ENCODE assay signal across 25 cellular contexts in genomic region chr19:40933025-40933424, GRCh38. TPM values are rescaled to one million over a fixed set of nuclear protein-coding genes. Genes with fewer than 3 reads are reported as not detected.
A peak's percentile ranks its signal among the peaks of the same experiment; 100 is the strongest.
DNase-seq lines count a peak whose midpoint lies in the region; ATAC-seq, FAIRE-seq and TF ChIP-seq lines count a peak whose summit lies in the region.
"Had no signal": no experiment of that assay in that cellular context is flagged by ENCODE, and none has a peak within 500 bp of the region (broad histone marks: within the 10 kb centered on the region; RNA-seq: fewer than 3 reads in every experiment).

No MANE protein-coding gene starts in this region.

- H2BK5ac ChIP-seq in mesendoderm (ENCODE audit: low read length) = no peak overlapping the region

- FAIRE-seq in endothelial cell of umbilical vein (lab: Jason Lieb, UNC) = peak; percentile 21
- FAIRE-seq in GM12892 (lab: Jason Lieb, UNC) = no peak
- FAIRE-seq: endometrium, HTR-8/SVneo had no signal

- H3K4me3 ChIP-seq in OCI-LY7 (ENCODE audit: low read depth, low read length, poor library complexity, severe bottlenecking) (no peak overlapping the region), endothelial cell of umbilical vein (replicated peaks in 1 of 3; ENCODE audit: insufficient read depth in 1 of 3, low read depth in 1 of 3, low read length in 3 of 3) (no peak overlapping the region), mesendoderm (ENCODE audit: low read length) (no peak overlapping the region), psoas muscle (no peak overlapping the region)
- H3K4me3 ChIP-seq: gastroesophageal sphincter, Peyer's patch, tibial nerve had no signal

- no CpG with 5 or more reads among the region's 5 CpGs for WGBS in mesendoderm (ENCODE audit: extremely low coverage, insufficient coverage, low lambda C conversion rate)
- WGBS in psoas muscle, 3 donors = 42 to 44% (median 43%) methylated on average over 5 of the region's 5 CpGs

- CTCF ChIA-PET in OCI-LY7 (lab: Charles Lee; ENCODE audit: unreplicated experiment) (no interaction called here), endothelial cell of umbilical vein (lab: Charles Lee) (interaction anchor here (1.0 to 1.6 kb wide), 6 partner anchors 9 to 1140 kb away, joined by 3 to 7 read pairs (median 4); no protein-coding TSS in a partner anchor)

- H3K27me3 ChIP-seq in endothelial cell of umbilical vein (ENCODE audit: control insufficient read depth in 2 of 2, insufficient read depth in 2 of 2, low read length in 2 of 2) = peaks cover 5 to 8% of the 10 kb centered on the region in 2 experiments
- no peaks in the 10 kb centered on the region for H3K27me3 ChIP-seq in mesendoderm (ENCODE audit: insufficient read depth, low read length, poor library complexity)
- peaks cover 0 to 10% (median 3%) of the 10 kb centered on the region in 3 donors for H3K27me3 ChIP-seq in psoas muscle (ENCODE audit: insufficient read depth in 3 of 3, low read length in 2 of 3)
- H3K27me3 ChIP-seq: Peyer's patch, tibial nerve had no signal

- H4K8ac ChIP-seq in mesendoderm (ENCODE audit: low read depth, low read length) = no peak overlapping the region

- no peak overlapping the region for H2BK120ac ChIP-seq in mesendoderm (ENCODE audit: low read depth, low read length)

- H3K79me1 ChIP-seq in mesendoderm (ENCODE audit: low read length) = no peaks in the 10 kb centered on the region

- H3K4me1 ChIP-seq in OCI-LY7 (ENCODE audit: insufficient read depth, low read length, poor library complexity, severe bottlenecking) (no peaks in the 10 kb centered on the region), endothelial cell of umbilical vein (ENCODE audit: control insufficient read depth, extremely low read depth, insufficient read depth, low read length) (no peaks in the 10 kb centered on the region), mesendoderm (ENCODE audit: control insufficient read depth, low read depth, low read length) (no peaks in the 10 kb centered on the region), psoas muscle (no peaks in the 10 kb centered on the region)
- H3K4me1 ChIP-seq: gastroesophageal sphincter, Peyer's patch, tibial nerve had no signal

- no peak overlapping the region for H2BK15ac ChIP-seq in mesendoderm (replicated peaks; ENCODE audit: low read depth)

- H3K79me2 ChIP-seq in OCI-LY7 (ENCODE audit: insufficient read depth, low read depth, low read length) (no peaks in the 10 kb centered on the region), endothelial cell of umbilical vein (ENCODE audit: control insufficient read depth, insufficient read depth, low read length) (no peaks in the 10 kb centered on the region), mesendoderm (ENCODE audit: control insufficient read depth, insufficient read depth, low read length) (no peaks in the 10 kb centered on the region)

- H3K18ac ChIP-seq in mesendoderm (ENCODE audit: low read length) = no peak overlapping the region

- no peaks in the 10 kb centered on the region for H3K36me3 ChIP-seq in OCI-LY7 (ENCODE audit: insufficient read depth, low read length)
- no peaks in the 10 kb centered on the region for H3K36me3 ChIP-seq in endothelial cell of umbilical vein (ENCODE audit: control insufficient read depth in 2 of 2, extremely low read depth in 1 of 2, insufficient read depth in 2 of 2, low read length in 2 of 2)
- no peaks in the 10 kb centered on the region for H3K36me3 ChIP-seq in mesendoderm (ENCODE audit: control insufficient read depth, insufficient read depth, low read length)
- H3K36me3 ChIP-seq in psoas muscle (ENCODE audit: insufficient read depth in 1 of 2, low read depth in 1 of 2) = no peaks in the 10 kb centered on the region
- H3K36me3 ChIP-seq: gastroesophageal sphincter, Peyer's patch, tibial nerve had no signal

- H3K4ac ChIP-seq in mesendoderm (ENCODE audit: low read depth, low read length) = no peak overlapping the region

- H2AFZ ChIP-seq in OCI-LY7 (ENCODE audit: low read length) = no peak overlapping the region
- H2AFZ ChIP-seq in endothelial cell of umbilical vein (ENCODE audit: low read depth, low read length) = no peak overlapping the region

- intact Hi-C loops in OCI-LY7 (cut with micrococcal nuclease; ENCODE audit: unreplicated experiment) (no loop called here), endothelial cell of umbilical vein (cut with micrococcal nuclease) (no loop called here), psoas muscle (cut with DNase I) (no loop called here)

- no peak overlapping the region for H3K56ac ChIP-seq in mesendoderm (ENCODE audit: low read length)

- no peaks in the 10 kb centered on the region for H3K9me1 ChIP-seq in endothelial cell of umbilical vein (replicated peaks; ENCODE audit: control insufficient read depth, extremely low read depth, insufficient read depth, low read length)

- no peaks in the 10 kb centered on the region for H3K9me2 ChIP-seq in OCI-LY7 (ENCODE audit: insufficient read depth, low read length)

- H4K5ac ChIP-seq in mesendoderm (ENCODE audit: low read length) = no peak overlapping the region

- ATAC-seq in psoas muscle = no peak
- ATAC-seq: activated T-helper 17 cell treated with anti-CD3 and anti-CD28 coated beads, Interleukin-2, amount 50 U/mL, for 72 hours; gastroesophageal sphincter; stimulated activated memory B cell treated with anti-CD40 and anti-IgM and Interleukin-4, amounts not matched to agents 10 μg/mL and 1 μg/mL and 100 μg/mL, for 72 hours had no signal

- DNase-seq in H4 (ENCODE audit: low spot score) = peak; percentile 46
- DNase-seq in OCI-LY7 (ENCODE audit: low spot score) = no peak
- no peak for DNase-seq in endothelial cell of umbilical vein (ENCODE audit: low read depth, low spot score)
- DNase-seq in mesendoderm = peak; percentile 83
- no peak for DNase-seq in psoas muscle
- DNase-seq in NCI-H2029 treated with DMSO at 0.1 percent for 48 hours (lab: John Stamatoyannopoulos, UW) = no peak
- DNase-seq in GM12892 (ENCODE audit: insufficient read length) = no peak
- DNase-seq in medulla oblongata (ENCODE audit: extremely low spot score) = no peak
- DNase-seq: activated CD8-positive, alpha-beta memory T cell treated with anti-CD3 and anti-CD28 coated beads for 24 hours; amniotic stem cell; NCI-H2029; NCI-H526 treated with DMSO at 0.1 percent for 48 hours; Peyer's patch; stimulated activated CD4-positive, alpha-beta T cell treated with anti-CD3 and anti-CD28 coated beads, Interleukin-12 subunit alpha, Interleukin-12 subunit beta, amount 100 ng/mL, for 4 hours; SW 1271 had no signal

- POLR2A ChIA-PET in OCI-LY7 (lab: Charles Lee) = no interaction called here
- POLR2A ChIA-PET in endothelial cell of umbilical vein (lab: Charles Lee) = no interaction called here

- no peaks in the 10 kb centered on the region for H3K9me3 ChIP-seq in OCI-LY7 (ENCODE audit: low read length)
- no peaks in the 10 kb centered on the region for H3K9me3 ChIP-seq in endothelial cell of umbilical vein (replicated peaks; ENCODE audit: control insufficient read depth, insufficient read depth, low read length)
- H3K9me3 ChIP-seq in psoas muscle = no peaks in the 10 kb centered on the region
- H3K9me3 ChIP-seq: gastroesophageal sphincter, Peyer's patch had no signal

- H2AK5ac ChIP-seq in mesendoderm (ENCODE audit: low read length) = no peak overlapping the region

- H3K4me2 ChIP-seq in OCI-LY7 (ENCODE audit: low read length) = no peak overlapping the region
- H3K4me2 ChIP-seq in endothelial cell of umbilical vein (ENCODE audit: insufficient read depth, low read length) = no peak overlapping the region
- H3K4me2 ChIP-seq in mesendoderm (ENCODE audit: low read length) = no peak overlapping the region

- TF ChIP-seq CTCF in OCI-LY7 (conservative IDR thresholded peaks at IDR 0.05; ENCODE audit: low read length) = peak; percentile 30; the same call in 1 of the 2 replicates
- TF ChIP-seq CTCF in endothelial cell of umbilical vein (IDR thresholded peaks at IDR 0.05; ENCODE audit: extremely low read depth in 1 of 2, insufficient read depth in 1 of 2, low read depth in 1 of 2, low read length in 2 of 2) = peak in 1 of 2 donors; percentile 4
- TF ChIP-seq CTCF in psoas muscle (IDR thresholded peaks at IDR 0.05) = no peak

- H3K23ac ChIP-seq in mesendoderm (ENCODE audit: low read length) = no peak overlapping the region

- H3K27ac ChIP-seq in OCI-LY7 (ENCODE audit: low read depth, low read length, poor library complexity, severe bottlenecking) = no peak overlapping the region
- no peak overlapping the region for H3K27ac ChIP-seq in endothelial cell of umbilical vein (ENCODE audit: insufficient read depth, low read depth, low read length)
- no peak overlapping the region for H3K27ac ChIP-seq in mesendoderm (ENCODE audit: low read depth, low read length)
- no peak overlapping the region for H3K27ac ChIP-seq in psoas muscle
- H3K27ac ChIP-seq: gastroesophageal sphincter, Peyer's patch, tibial nerve, VCaP had no signal

- H3K9ac ChIP-seq in endothelial cell of umbilical vein (replicated peaks; ENCODE audit: extremely low read depth, insufficient read depth, low read length) (no peak overlapping the region), mesendoderm (ENCODE audit: low read length) (no peak overlapping the region)

- H4K20me1 ChIP-seq in OCI-LY7 (ENCODE audit: insufficient read depth, low read length) (no peaks in the 10 kb centered on the region), endothelial cell of umbilical vein (replicated peaks; ENCODE audit: control insufficient read depth, extremely low read depth, insufficient read depth, low read length) (no peaks in the 10 kb centered on the region)

- BruUV-seq in OCI-LY7 (replicated peaks; lab: Mats Ljungman, UMichigan) (no TSS peak), endothelial cell of umbilical vein (replicated peaks; lab: Mats Ljungman, UMichigan) (no TSS peak)

- TF ChIP-seq POLR2A in endothelial cell of umbilical vein (IDR thresholded peaks at IDR 0.05; ENCODE audit: low read depth, low read length) = no peak
- no peak for TF ChIP-seq POLR2A in GM12892 (IDR thresholded peaks at IDR 0.05; ENCODE audit: low read depth, low read length)

- dilution Hi-C loops in endothelial cell of umbilical vein (cut with MboI; ENCODE audit: extremely low pct_ligation_motif_present, low sequenced_read_pairs) = no loop called here

RNA-seq across cellular contexts. Expression of gene CYP2A7, which starts 51.0 kb away (rescaled TPM):
- not detected in 2 replicates for total RNA-seq in H4 (2014; rRNA removed; shearing (Covaris generic))
- not detected in 2 replicates for total RNA-seq in OCI-LY7 (2014; rRNA removed; shearing (Covaris generic))
- total RNA-seq in OCI-LY7 (2022) (not detected in 2 replicates), endothelial cell of umbilical vein (not detected in 2 replicates), psoas muscle (under 1 TPM in 1 of 4 donors, not detected in 3; 0.71 TPM)
- polyA plus RNA-seq in endothelial cell of umbilical vein (not detected in 2 replicates), psoas muscle (not detected)
- not detected in 2 replicates for polyA plus RNA-seq in endothelial cell of umbilical vein (2011; cell fraction: cytosol; rRNA removed)
- polyA plus RNA-seq in endothelial cell of umbilical vein (2011; cell fraction: nucleus; rRNA removed) = not detected in 2 replicates
- not detected in 2 replicates for polyA plus RNA-seq in endothelial cell of umbilical vein (2012)
- not detected in 2 replicates for polyA minus RNA-seq in endothelial cell of umbilical vein
- polyA minus RNA-seq in endothelial cell of umbilical vein (2011; cell fraction: cytosol; rRNA and poly(A)+ RNA removed) = not detected
- not detected in 2 replicates for polyA minus RNA-seq in endothelial cell of umbilical vein (2011; cell fraction: nucleus; rRNA and poly(A)+ RNA removed)
- 0.04 TPM for polyA plus RNA-seq in mesendoderm (2013, experiment 1 of 2)
- not detected for polyA plus RNA-seq in mesendoderm (2013, experiment 2 of 2)
- polyA plus RNA-seq in GM12892 (2012; ENCODE audit: missing spikeins) = not detected
- total RNA-seq: activated T-helper 17 cell treated with anti-CD3 and anti-CD28 coated beads, Interleukin-2, amount 50 U/mL, for 72 hours; cerebellum; gastroesophageal sphincter; mesenteric fat pad; Peyer's patch; tibial nerve had no signal
- polyA plus RNA-seq: BJ had no signal

RNA-seq across cellular contexts. Expression of gene CYP2B6, which starts 58.1 kb away (rescaled TPM):
- not detected in 2 replicates for total RNA-seq in H4 (2014; rRNA removed; shearing (Covaris generic))
- not detected in 2 replicates for total RNA-seq in OCI-LY7 (2014; rRNA removed; shearing (Covaris generic))
- total RNA-seq in OCI-LY7 (2022) (not detected in 2 replicates), endothelial cell of umbilical vein (not detected in 2 replicates), psoas muscle (under 1 TPM in 1 of 4 donors, not detected in 3; 0.62 TPM)
- polyA plus RNA-seq in endothelial cell of umbilical vein (not detected in 2 replicates), psoas muscle (not detected)
- not detected in 2 replicates for polyA plus RNA-seq in endothelial cell of umbilical vein (2011; cell fraction: cytosol; rRNA removed)
- polyA plus RNA-seq in endothelial cell of umbilical vein (2011; cell fraction: nucleus; rRNA removed) = not detected in 2 replicates
- not detected in 2 replicates for polyA plus RNA-seq in endothelial cell of umbilical vein (2012)
- not detected in 2 replicates for polyA minus RNA-seq in endothelial cell of umbilical vein
- polyA minus RNA-seq in endothelial cell of umbilical vein (2011; cell fraction: cytosol; rRNA and poly(A)+ RNA removed) = not detected
- polyA minus RNA-seq in endothelial cell of umbilical vein (2011; cell fraction: nucleus; rRNA and poly(A)+ RNA removed) = not detected in 2 replicates
- 0.66 TPM for polyA plus RNA-seq in mesendoderm (2013, experiment 1 of 2)
- polyA plus RNA-seq in mesendoderm (2013, experiment 2 of 2) = 0.81 TPM
- not detected for polyA plus RNA-seq in GM12892 (2012; ENCODE audit: missing spikeins)
- total RNA-seq: activated T-helper 17 cell treated with anti-CD3 and anti-CD28 coated beads, Interleukin-2, amount 50 U/mL, for 72 hours; cerebellum; gastroesophageal sphincter; mesenteric fat pad; tibial nerve had no signal
- polyA plus RNA-seq: BJ had no signal

Comparison
In these comparisons a context has a peak if more than half of its experiments do, and no peak if none do; other contexts are left out.
1. DNase-seq: peak in H4 (single experiment) and mesendoderm (single experiment); none in OCI-LY7 (single experiment), endothelial cell of umbilical vein (single experiment), psoas muscle (0 of 2), NCI-H2029 treated with DMSO at 0.1 percent for 48 hours (single experiment), GM12892 (single experiment) and medulla oblongata (single experiment).